8 cellular contexts compared by ENCODE assay signal in genomic region chr2:10048501-10049171, GRCh38. TPM values are rescaled to one million over a fixed set of nuclear protein-coding genes. Genes with fewer than 3 reads are reported as not detected.
DNase-seq lines count a peak whose midpoint lies in the region; ATAC-seq, FAIRE-seq and TF ChIP-seq lines count a peak whose summit lies in the region.

No MANE protein-coding gene starts in this region.

- no peak overlapping the region for H3K9ac ChIP-seq in endothelial cell of umbilical vein (replicated peaks; ENCODE audit: extremely low read depth, insufficient read depth, low read length)

- H3K27ac ChIP-seq in Panc1 (ENCODE audit: low read length): no peak overlapping the region
- no peak overlapping the region for H3K27ac ChIP-seq in endothelial cell of umbilical vein (ENCODE audit: insufficient read depth, low read depth, low read length)

- peaks cover 3% of the 10 kb centered on the region for H3K4me1 ChIP-seq in Panc1 (ENCODE audit: control insufficient read depth, insufficient read depth, low read length)
- H3K4me1 ChIP-seq in endothelial cell of umbilical vein (ENCODE audit: control insufficient read depth, extremely low read depth, insufficient read depth, low read length): no peaks in the 10 kb centered on the region

- TF ChIP-seq CTCF in HFFc6 (IDR thresholded peaks at IDR 0.05): peak; percentile 84
- peak; percentile 80 for TF ChIP-seq CTCF in Panc1 (IDR thresholded peaks at IDR 0.05)
- TF ChIP-seq CTCF in endothelial cell of umbilical vein (IDR thresholded peaks at IDR 0.05; ENCODE audit: extremely low read depth in 1 of 2, insufficient read depth in 1 of 2, low read depth in 1 of 2, low read length in 2 of 2): peak; percentile 40 to 56
- TF ChIP-seq CTCF in nephron progenitor cell (IDR thresholded peaks at IDR 0.05): peak; percentile 66

- POLR2A ChIA-PET in Panc1 (lab: Charles Lee) (no interaction called here), endothelial cell of umbilical vein (lab: Charles Lee) (interaction anchor here (0.6 to 1.4 kb wide), 2 partner anchors 10 to 236 kb away, joined by 4 to 5 read pairs; no protein-coding TSS in a partner anchor)

- H3K4me2 ChIP-seq in endothelial cell of umbilical vein (ENCODE audit: insufficient read depth, low read length): no peak overlapping the region

- in situ Hi-C loops in Caki2 (cut with HindIII; ENCODE audit: low pct_unique_long_range_greater_than_20kb, low sequenced_read_pairs) (loop anchor here (25.0 kb wide), 1 partner anchor 236 kb away; no protein-coding TSS in a partner anchor), Panc1 (cut with HindIII; ENCODE audit: low pct_unique_long_range_greater_than_20kb, low sequenced_read_pairs) (no loop called here)

- CTCF ChIA-PET in Panc1 (lab: Charles Lee): interaction anchor here (0.6 to 2.5 kb wide), 4 partner anchors 48 to 281 kb away, joined by 3 to 20 read pairs (median 8); no protein-coding TSS in a partner anchor
- CTCF ChIA-PET in endothelial cell of umbilical vein (lab: Charles Lee): interaction anchor here (0.6 to 17.6 kb wide), 31 partner anchors 8 to 400 kb away, joined by 3 to 340 read pairs (median 4); partner anchors contain the start of genes ODC1 and TAF1B

- peak; percentile 57 for DNase-seq in Caki2 (ENCODE audit: low read depth)
- DNase-seq in HFFc6: peak; percentile 48
- DNase-seq in Panc1 (ENCODE audit: low read depth, low spot score): no peak
- DNase-seq in endothelial cell of umbilical vein (ENCODE audit: low read depth, low spot score): peak; percentile 52
- no peak for DNase-seq in nephron progenitor cell
- DNase-seq in MG63: no peak

- no peaks in the 10 kb centered on the region for H3K9me1 ChIP-seq in endothelial cell of umbilical vein (replicated peaks; ENCODE audit: control insufficient read depth, extremely low read depth, insufficient read depth, low read length)

- no peak overlapping the region for H3K4me3 Mint-ChIP-seq in HFFc6
- no peak overlapping the region for H3K4me3 Mint-ChIP-seq in nephron progenitor cell

- no peak overlapping the region for H2AFZ ChIP-seq in endothelial cell of umbilical vein (ENCODE audit: low read depth, low read length)

- H3K4me3 ChIP-seq in Panc1 (ENCODE audit: low read depth in 2 of 2, low read length in 2 of 2): no peak overlapping the region
- no peak overlapping the region for H3K4me3 ChIP-seq in endothelial cell of umbilical vein (replicated peaks in 1 of 3; ENCODE audit: insufficient read depth in 1 of 3, low read depth in 1 of 3, low read length in 3 of 3)
- no peak overlapping the region for H3K4me3 ChIP-seq in MG63

- peak; percentile 76 for FAIRE-seq in endothelial cell of umbilical vein (lab: Jason Lieb, UNC)

- H3K9me3 ChIP-seq in Panc1 (ENCODE audit: control insufficient read depth, insufficient read depth, low read depth, low read length): no peaks in the 10 kb centered on the region
- H3K9me3 ChIP-seq in endothelial cell of umbilical vein (replicated peaks; ENCODE audit: control insufficient read depth, insufficient read depth, low read length): no peaks in the 10 kb centered on the region
- H3K9me3 ChIP-seq in MG63: no peaks in the 10 kb centered on the region

- H3K27me3 Mint-ChIP-seq in HFFc6 (ENCODE audit: insufficient read depth) (peaks cover 3% of the 10 kb centered on the region), nephron progenitor cell (ENCODE audit: low read depth, poor library complexity) (peaks cover 10% of the 10 kb centered on the region)

- no peaks in the 10 kb centered on the region for H4K20me1 ChIP-seq in endothelial cell of umbilical vein (replicated peaks; ENCODE audit: control insufficient read depth, extremely low read depth, insufficient read depth, low read length)

- H3K27ac Mint-ChIP-seq in HFFc6 (no peak overlapping the region), nephron progenitor cell (no peak overlapping the region)

- no peak for TF ChIP-seq POLR2A in endothelial cell of umbilical vein (IDR thresholded peaks at IDR 0.05; ENCODE audit: low read depth, low read length)

- H3K36me3 ChIP-seq in Panc1 (ENCODE audit: control insufficient read depth, insufficient read depth, low read length): peaks cover 15% of the 10 kb centered on the region
- H3K36me3 ChIP-seq in endothelial cell of umbilical vein (ENCODE audit: control insufficient read depth in 2 of 2, extremely low read depth in 1 of 2, insufficient read depth in 2 of 2, low read length in 2 of 2): peaks cover 11 to 12% of the 10 kb centered on the region in 2 experiments
- H3K36me3 ChIP-seq in MG63: peaks cover 45% of the 10 kb centered on the region

- dilution Hi-C loops in endothelial cell of umbilical vein (cut with MboI; ENCODE audit: extremely low pct_ligation_motif_present, low sequenced_read_pairs): loop anchor here (10.0 kb wide), 1 partner anchor 244 kb away; no protein-coding TSS in a partner anchor

- no peaks in the 10 kb centered on the region; the same call in 1 of the 2 replicates for H3K4me1 Mint-ChIP-seq in HFFc6 (ENCODE audit: low read depth)
- peaks cover 26% of the 10 kb centered on the region for H3K4me1 Mint-ChIP-seq in nephron progenitor cell

- H3K27me3 ChIP-seq in Panc1 (ENCODE audit: control insufficient read depth, insufficient read depth, low read length) (no peaks in the 10 kb centered on the region), endothelial cell of umbilical vein (ENCODE audit: control insufficient read depth in 2 of 2, insufficient read depth in 2 of 2, low read length in 2 of 2) (no peaks in the 10 kb centered on the region), MG63 (no peaks in the 10 kb centered on the region)

- no peaks in the 10 kb centered on the region for H3K79me2 ChIP-seq in endothelial cell of umbilical vein (ENCODE audit: control insufficient read depth, insufficient read depth, low read length)

- no peaks in the 10 kb centered on the region; the same call in 1 of the 2 replicates for H3K9me3 Mint-ChIP-seq in HFFc6
- no peaks in the 10 kb centered on the region for H3K9me3 Mint-ChIP-seq in nephron progenitor cell

- BruUV-seq in Panc1 (replicated peaks; lab: Mats Ljungman, UMichigan): no TSS peak
- no TSS peak for BruUV-seq in endothelial cell of umbilical vein (replicated peaks; lab: Mats Ljungman, UMichigan)

- intact Hi-C loops in Panc1 (cut with micrococcal nuclease; ENCODE audit: unreplicated experiment) (loop anchor here (5.0 kb wide), 2 partner anchors 66 to 236 kb away; no protein-coding TSS in a partner anchor), endothelial cell of umbilical vein (cut with micrococcal nuclease) (loop anchor here (1.0 to 10.0 kb wide), 4 partner anchors 64 to 414 kb away; partner anchors contain the start of gene YWHAQ)

- ATAC-seq in Panc1 (no peak), GM18907 (IDR thresholded peaks at IDR 0.05; ENCODE audit: unreplicated experiment) (no peak), HG03565 (IDR thresholded peaks at IDR 0.05; ENCODE audit: unreplicated experiment) (no peak)

- 0 out of 2 replicates have a peak, but pooled peaks cover 4% of the 10 kb centered on the region for H3K36me3 Mint-ChIP-seq in HFFc6 (ENCODE audit: low read depth)
- peaks cover 49% of the 10 kb centered on the region for H3K36me3 Mint-ChIP-seq in nephron progenitor cell (ENCODE audit: low read depth)

TF ChIP-seq in endothelial cell of umbilical vein, 7 proteins besides CTCF, POLR2A, EP300 and RAD21 (continues in another document):
- no peak for TF ChIP-seq POLR2AphosphoS5 (IDR thresholded peaks at IDR 0.05; ENCODE audit: insufficient read depth, low read depth, low read length)
- TF ChIP-seq FOS (IDR thresholded peaks at IDR 0.05; ENCODE audit: borderline replicate concordance, insufficient read depth, low read length): no peak
- TF ChIP-seq MYC (IDR thresholded peaks at IDR 0.05; ENCODE audit: low read depth, low read length): no peak
- TF ChIP-seq JUN (IDR thresholded peaks at IDR 0.05; ENCODE audit: borderline replicate concordance, insufficient read depth, insufficient read length, low read depth): no peak
- no peak for TF ChIP-seq MAX (IDR thresholded peaks at IDR 0.05; ENCODE audit: insufficient read depth, insufficient read length)

RNA-seq across cellular contexts. Expression of gene KLF11, which starts 5.3 kb away (rescaled TPM):
- total RNA-seq in Caki2 (2014; rRNA removed; shearing (Covaris generic); ENCODE audit: low replicate concordance): 11.7 and 13.1 TPM in 2 replicates
- total RNA-seq in HFFc6 (2021; fragmentation: NEBNext Ultra II Directional; extraction: Animal tissue kit (Norgen Biotek cat#: 25700)): 1 to 10 TPM; 2.8 to 3.9 (median 3.6) TPM
- total RNA-seq in Panc1 (2021; ENCODE audit: unreplicated experiment) (23.7 TPM), endothelial cell of umbilical vein (11.0 and 11.3 TPM in 2 replicates)
- 14.0 TPM for polyA plus RNA-seq in Panc1 (2012; ENCODE audit: insufficient read length)
- polyA plus RNA-seq in endothelial cell of umbilical vein: 10.2 and 10.5 TPM in 2 replicates
- polyA plus RNA-seq in endothelial cell of umbilical vein (2011; cell fraction: cytosol; rRNA removed): 8.7 and 9.3 TPM in 2 replicates
- polyA plus RNA-seq in endothelial cell of umbilical vein (2011; cell fraction: nucleus; rRNA removed): 11.0 and 12.5 TPM in 2 replicates
- polyA plus RNA-seq in endothelial cell of umbilical vein (2012): 4.2 and 5.3 TPM in 2 replicates
- 22.9 and 28.0 TPM in 2 replicates for polyA minus RNA-seq in endothelial cell of umbilical vein
- 23.4 TPM for polyA minus RNA-seq in endothelial cell of umbilical vein (2011; cell fraction: cytosol; rRNA and poly(A)+ RNA removed)
- polyA minus RNA-seq in endothelial cell of umbilical vein (2011; cell fraction: nucleus; rRNA and poly(A)+ RNA removed): 8.2 and 10.0 TPM in 2 replicates
- total RNA-seq in MG63 (2014; rRNA removed; shearing (Covaris generic); ENCODE audit: low replicate concordance): 2.0 and 2.4 TPM in 2 replicates

RNA-seq across cellular contexts. Expression of gene CYS1, which starts 31.6 kb away (rescaled TPM):
- 3.2 and 5.7 TPM in 2 replicates for total RNA-seq in Caki2 (2014; rRNA removed; shearing (Covaris generic); ENCODE audit: low replicate concordance)
- 1 to 10 TPM in 4 of 6 experiments, under 1 TPM in 2; 0.24 to 2.0 (median 1.4) TPM for total RNA-seq in HFFc6 (2021; fragmentation: NEBNext Ultra II Directional; extraction: Animal tissue kit (Norgen Biotek cat#: 25700))
- 20.4 TPM for total RNA-seq in Panc1 (2021; ENCODE audit: unreplicated experiment)
- 28.5 TPM for polyA plus RNA-seq in Panc1 (2012; ENCODE audit: insufficient read length)
- total RNA-seq in endothelial cell of umbilical vein: 0.25 TPM in 1 of 2 replicates, not detected in the other
- polyA plus RNA-seq in endothelial cell of umbilical vein: 0.03 TPM in 1 of 2 replicates, not detected in the other
- polyA plus RNA-seq in endothelial cell of umbilical vein (2011; cell fraction: cytosol; rRNA removed): 0.01 and 0.03 TPM in 2 replicates
- polyA plus RNA-seq in endothelial cell of umbilical vein (2011; cell fraction: nucleus; rRNA removed): 0.04 TPM in 1 of 2 replicates, not detected in the other
- polyA plus RNA-seq in endothelial cell of umbilical vein (2012): 0.08 TPM in 1 of 2 replicates, not detected in the other
- polyA minus RNA-seq in endothelial cell of umbilical vein: not detected in 2 replicates
- not detected for polyA minus RNA-seq in endothelial cell of umbilical vein (2011; cell fraction: cytosol; rRNA and poly(A)+ RNA removed)
- polyA minus RNA-seq in endothelial cell of umbilical vein (2011; cell fraction: nucleus; rRNA and poly(A)+ RNA removed): not detected in 2 replicates
- 1.0 and 2.0 TPM in 2 replicates for total RNA-seq in MG63 (2014; rRNA removed; shearing (Covaris generic); ENCODE audit: low replicate concordance)

Comparison
In these comparisons a context has a peak if more than half of its experiments do, and no peak if none do; other contexts are left out.
1. DNase-seq: peak in Caki2 (single experiment), HFFc6 (single experiment) and endothelial cell of umbilical vein (single experiment); none in Panc1 (single experiment), nephron progenitor cell (single experiment) and MG63 (single experiment).
2. Peak in every context shown above with its lines, with median percentiles within 50 percentile points of each other: CTCF ChIP-seq.